ENCODE assay signal across 15 cellular contexts in the genomic region with DNA sequence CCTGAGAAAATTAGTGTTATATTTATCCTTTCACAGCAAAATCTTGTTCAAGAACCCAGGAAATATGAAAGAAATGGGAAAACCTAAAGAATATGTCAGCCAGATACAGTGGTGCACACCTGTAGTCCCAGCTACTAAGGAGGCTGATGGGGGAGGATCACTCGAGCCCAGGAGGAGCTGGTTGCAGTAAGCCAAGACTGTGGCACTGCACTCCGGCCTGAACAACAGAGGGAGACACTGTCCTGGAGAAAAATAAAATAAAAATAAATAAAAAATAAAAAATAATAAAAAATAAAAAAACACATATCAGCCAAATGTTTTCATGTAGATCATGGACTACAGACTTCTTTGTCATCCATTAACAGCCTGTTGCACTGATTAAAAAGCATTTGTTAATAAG.
DNase-seq lines count a peak whose midpoint lies in the region; TF ChIP-seq lines count a peak whose summit lies in the region.
"Had no signal": no experiment of that assay in that cellular context is flagged by ENCODE, and none has a peak within 500 bp of the region (broad histone marks: within the 10 kb centered on the region; RNA-seq: fewer than 3 reads in every experiment).

No MANE protein-coding gene starts in this region.

- H3K27me3 Mint-ChIP-seq in endodermal cell (ENCODE audit: insufficient read depth) (no peaks in the 10 kb centered on the region), nephron progenitor cell (ENCODE audit: low read depth, poor library complexity) (peaks cover 3% of the 10 kb centered on the region)

- H3K27ac ChIP-seq in endodermal cell (ENCODE audit: low read depth, low read length): no peak overlapping the region
- H3K27ac ChIP-seq in A673 (ENCODE audit: low read depth, low read length, poor library complexity, severe bottlenecking): no peak overlapping the region

- POLR2A ChIA-PET in A673 (lab: Charles Lee; ENCODE audit: low non-redundant PET): no interaction called here

- intact Hi-C loops in A673 (cut with micrococcal nuclease; ENCODE audit: unreplicated experiment): no loop called here

- no peak overlapping the region for H3K9ac ChIP-seq in endodermal cell (ENCODE audit: extremely low read depth, low read length, poor library complexity, severe bottlenecking)

- H3K27ac Mint-ChIP-seq in endodermal cell (no peak overlapping the region), nephron progenitor cell (no peak overlapping the region)

- no TSS peak for BruUV-seq in A673 (replicated peaks; lab: Mats Ljungman, UMichigan)

- H3K4me3 Mint-ChIP-seq in endodermal cell (no peak overlapping the region), nephron progenitor cell (no peak overlapping the region)

- H3K36me3 ChIP-seq in BE2C (no peaks in the 10 kb centered on the region), endodermal cell (ENCODE audit: control insufficient read depth, insufficient read depth, low read length) (no peaks in the 10 kb centered on the region), A673 (ENCODE audit: insufficient read depth, low read length, poor library complexity, severe bottlenecking) (no peaks in the 10 kb centered on the region)

- H3K27me3 ChIP-seq in BE2C (no peaks in the 10 kb centered on the region), endodermal cell (ENCODE audit: control insufficient read depth, insufficient read depth, low read length, poor library complexity, severe bottlenecking) (no peaks in the 10 kb centered on the region), A673 (replicated peaks; ENCODE audit: insufficient read depth, low read depth, low read length, poor library complexity) (no peaks in the 10 kb centered on the region)

- H3K36me3 Mint-ChIP-seq in endodermal cell (ENCODE audit: low read depth) (no peaks in the 10 kb centered on the region), nephron progenitor cell (ENCODE audit: low read depth) (no peaks in the 10 kb centered on the region)

- H3K9me3 ChIP-seq in BE2C: no peaks in the 10 kb centered on the region
- no peaks in the 10 kb centered on the region for H3K9me3 ChIP-seq in endodermal cell (ENCODE audit: control insufficient read depth, low read length)
- H3K9me3 ChIP-seq in A673 (ENCODE audit: low read depth, low read length, poor library complexity, severe bottlenecking): no peaks in the 10 kb centered on the region

- WGBS in endodermal cell (ENCODE audit: insufficient coverage in 1 of 2, insufficient read length in 1 of 2), 2 experiments: 83 to 89% methylated on average over 1 to 2 of the region's 2 CpGs

- CTCF ChIA-PET in A673 (lab: Charles Lee): no interaction called here

- no peaks in the 10 kb centered on the region for H3K4me1 ChIP-seq in BE2C
- H3K4me1 ChIP-seq in endodermal cell (ENCODE audit: control insufficient read depth, insufficient read depth, low read length): no peaks in the 10 kb centered on the region
- H3K4me1 ChIP-seq in A673 (ENCODE audit: insufficient read depth, low read length, poor library complexity, severe bottlenecking): no peaks in the 10 kb centered on the region

- no peak overlapping the region for H3K4me3 ChIP-seq in BE2C (ENCODE audit: low read depth, low read length)
- no peak overlapping the region for H3K4me3 ChIP-seq in endodermal cell (ENCODE audit: low read length)
- H3K4me3 ChIP-seq in A673 (ENCODE audit: low read depth, low read length, poor library complexity, severe bottlenecking): no peak overlapping the region
- H3K4me3 ChIP-seq: K562 had no signal

- no peaks in the 10 kb centered on the region for H3K9me3 Mint-ChIP-seq in endodermal cell
- no peaks in the 10 kb centered on the region for H3K9me3 Mint-ChIP-seq in nephron progenitor cell

- TF ChIP-seq CTCF in BE2C (IDR thresholded peaks at IDR 0.05; ENCODE audit: low read depth, low read length) (0 out of 2 replicates have a peak, but pooled peaks have one; percentile 7), endodermal cell (conservative IDR thresholded peaks at IDR 0.05) (peak; percentile 71), nephron progenitor cell (IDR thresholded peaks at IDR 0.05) (no peak), A673 (conservative IDR thresholded peaks at IDR 0.05; ENCODE audit: low read depth, low read length) (no peak)

- H3K4me1 Mint-ChIP-seq in endodermal cell (no peaks in the 10 kb centered on the region), nephron progenitor cell (no peaks in the 10 kb centered on the region)

- DNase-seq in BE2C: no peak
- DNase-seq in NCI-H69 (lab: John Stamatoyannopoulos, UW): peak; percentile 3
- DNase-seq in endodermal cell: peak; percentile 56
- peak; percentile 4 for DNase-seq in nephron progenitor cell
- DNase-seq in SIG-M5 (lab: John Stamatoyannopoulos, UW): no peak
- no peak for DNase-seq in A673 (ENCODE audit: low spot score)
- no peak for DNase-seq in activated CD8-positive, alpha-beta memory T cell treated with anti-CD3 and anti-CD28 coated beads for 24 hours
- no peak for DNase-seq in mesenteric fat pad (ENCODE audit: low spot score)
- DNase-seq: DMS79 treated with DMSO at 0.1 percent for 48 hours, GDM1, NCI-H1092, NCI-H1694, NCI-H345, NCI-H526 treated with DMSO at 0.1 percent for 48 hours had no signal

Comparison
In these comparisons a context has a peak if more than half of its experiments do, and no peak if none do; other contexts are left out.
1. DNase-seq: peak in NCI-H69 (single experiment), endodermal cell (single experiment) and nephron progenitor cell (single experiment); none in BE2C (single experiment), SIG-M5 (single experiment), A673 (single experiment), activated CD8-positive, alpha-beta memory T cell treated with anti-CD3 and anti-CD28 coated beads for 24 hours (single experiment) and mesenteric fat pad (single experiment).
2. CTCF ChIP-seq: peak in BE2C (single experiment) and endodermal cell (single experiment); none in nephron progenitor cell (single experiment) and A673 (single experiment).